8 cellular contexts compared by ENCODE assay signal in genomic region chr3:53254810-53255359, GRCh38. TPM values are rescaled to one million over a fixed set of nuclear protein-coding genes. Genes with fewer than 3 reads are reported as not detected.
A peak's percentile ranks its signal among the peaks of the same experiment; 100 is the strongest.
DNase-seq lines count a peak whose midpoint lies in the region; ATAC-seq and TF ChIP-seq lines count a peak whose summit lies in the region.

No MANE protein-coding gene starts in this region.

- no TSS peak for BruUV-seq in HCT116 (replicated peaks; lab: Mats Ljungman, UMichigan)

- POLR2A ChIA-PET in HCT116 (lab: Charles Lee): interaction anchor here (1.3 to 1.7 kb wide), 4 partner anchors 8 to 93 kb away, joined by 3 to 5 read pairs (median 4); partner anchors contain the start of gene DCP1A
- POLR2A ChIA-PET in activated CD4-positive, alpha-beta memory T cell treated with anti-CD3 and anti-CD28 coated beads, Interleukin-2, amount 10 ng/mL, durations not matched to agents 7 days and 5 days (lab: Charles Lee): interaction anchor here (0.6 to 2.5 kb wide), 7 partner anchors 14 to 145 kb away, joined by 3 to 9 read pairs (median 4); partner anchors contain the start of gene DCP1A

- no peak for TF ChIP-seq CTCF in HCT116 (IDR thresholded peaks at IDR 0.05 in 2 of 3, conservative IDR thresholded peaks at IDR 0.05 in 1 of 3; ENCODE audit: borderline replicate concordance in 1 of 3, insufficient read depth in 1 of 3, low read depth in 2 of 3, low read length in 2 of 3)
- no peak for TF ChIP-seq CTCF in NB4 (IDR thresholded peaks at IDR 0.05; ENCODE audit: low read depth, low read length)
- no peak for TF ChIP-seq CTCF in lower lobe of right lung (IDR thresholded peaks at IDR 0.05)

- peak overlapping the region; percentile 97 for H3K4me2 ChIP-seq in HCT116 (ENCODE audit: low read length)

- peaks cover 10% of the 10 kb centered on the region for H3K36me3 Mint-ChIP-seq in activated CD4-positive, alpha-beta memory T cell treated with anti-CD3 and anti-CD28 coated beads, Interleukin-2, amount 10 ng/mL, durations not matched to agents 7 days and 5 days (ENCODE audit: low read depth)

- peak; percentile 22 for TF ChIP-seq POLR2A in HCT116 (IDR thresholded peaks at IDR 0.05; ENCODE audit: borderline replicate concordance, extremely low read depth, insufficient read depth, insufficient read length)
- peak; percentile 22 for TF ChIP-seq POLR2A in NB4 (IDR thresholded peaks at IDR 0.05; ENCODE audit: extremely low read depth, insufficient read length)

- H3K36me3 ChIP-seq in HCT116 (ENCODE audit: control insufficient read depth in 1 of 2, insufficient read depth in 2 of 2, low read length in 2 of 2) (peaks cover 2 to 24% of the 10 kb centered on the region in 2 experiments; a peak in 1 of 4 replicates), lower lobe of right lung (no peaks in the 10 kb centered on the region)

- ATAC-seq in HCT116 (peak; percentile 60), lower lobe of right lung (peak; percentile 78 to 79)

- H3K4me3 Mint-ChIP-seq in activated CD4-positive, alpha-beta memory T cell treated with anti-CD3 and anti-CD28 coated beads, Interleukin-2, amount 10 ng/mL, durations not matched to agents 7 days and 5 days: peak overlapping the region; percentile 92

- TF ChIP-seq RAD21 in HCT116 (IDR thresholded peaks at IDR 0.05; ENCODE audit: low read depth): no peak

- H3K9ac ChIP-seq in HCT116 (ENCODE audit: low read length): peak overlapping the region; percentile 96

- no peak overlapping the region for H2AFZ ChIP-seq in HCT116 (ENCODE audit: low read depth, low read length, poor library complexity, severe bottlenecking)

- H3K27ac ChIP-seq in HCT116 (ENCODE audit: low read depth, low read length) (peak overlapping the region; percentile 92), lower lobe of right lung (peak overlapping the region; percentile 87)

- H3K79me2 ChIP-seq in HCT116 (ENCODE audit: insufficient read depth, low read length): peaks cover 59% of the 10 kb centered on the region

- H3K9me3 ChIP-seq in HCT116 (ENCODE audit: control insufficient read depth in 1 of 2, insufficient read depth in 1 of 2, low read depth in 1 of 2, low read length in 2 of 2) (no peaks in the 10 kb centered on the region), lower lobe of right lung (no peaks in the 10 kb centered on the region)

- peaks cover 46% of the 10 kb centered on the region for H3K4me1 Mint-ChIP-seq in activated CD4-positive, alpha-beta memory T cell treated with anti-CD3 and anti-CD28 coated beads, Interleukin-2, amount 10 ng/mL, durations not matched to agents 7 days and 5 days

- H4K20me1 ChIP-seq in HCT116 (ENCODE audit: insufficient read depth): peaks cover 19% of the 10 kb centered on the region; the same call in 1 of the 2 replicates

- H3K27ac Mint-ChIP-seq in activated CD4-positive, alpha-beta memory T cell treated with anti-CD3 and anti-CD28 coated beads, Interleukin-2, amount 10 ng/mL, durations not matched to agents 7 days and 5 days: peak overlapping the region; percentile 81

- peaks cover 4% of the 10 kb centered on the region for H3K27me3 Mint-ChIP-seq in activated CD4-positive, alpha-beta memory T cell treated with anti-CD3 and anti-CD28 coated beads, Interleukin-2, amount 10 ng/mL, durations not matched to agents 7 days and 5 days

- no peaks in the 10 kb centered on the region for H3K9me2 ChIP-seq in HCT116 (ENCODE audit: insufficient read depth)

- peak overlapping the region; percentile 73 to 93 for H3K4me3 ChIP-seq in HCT116 (replicated peaks in 1 of 2; ENCODE audit: low read depth in 1 of 2, low read length in 2 of 2)
- H3K4me3 ChIP-seq in NB4 (ENCODE audit: low read depth, low read length): peak overlapping the region; percentile 91
- H3K4me3 ChIP-seq in lower lobe of right lung: peak overlapping the region; percentile 96

- intact Hi-C loops in HCT116 (cut with micrococcal nuclease) (no loop called here), lower lobe of right lung (cut with DNase I) (no loop called here)

- H3K27me3 ChIP-seq in HCT116 (ENCODE audit: insufficient read depth, low read length) (no peaks in the 10 kb centered on the region), lower lobe of right lung (ENCODE audit: low read depth) (no peaks in the 10 kb centered on the region)

- peaks cover 25 to 50% of the 10 kb centered on the region in 2 experiments for H3K4me1 ChIP-seq in HCT116 (ENCODE audit: control insufficient read depth in 1 of 2, insufficient read depth in 2 of 2, low read length in 2 of 2)
- peaks cover 53% of the 10 kb centered on the region for H3K4me1 ChIP-seq in lower lobe of right lung

- RAD21 ChIA-PET in HCT116 (lab: Charles Lee; ENCODE audit: low non-redundant PET in 1 of 2, low total read pairs in 2 of 2, uncharacterized antibody in 2 of 2, unreplicated experiment in 2 of 2): interaction anchor here in 1 of 2 experiments (0.6 kb wide), 1 partner anchor 92 kb away, joined by 3 read pairs; the partner anchor contains the start of gene DCP1A

- DNase-seq in DMS153 treated with DMSO at 0.1 percent for 48 hours (lab: John Stamatoyannopoulos, UW; ENCODE audit: unreplicated experiment) (peak; percentile 1), DMS153 (lab: John Stamatoyannopoulos, UW) (no peak), HCT116 (ENCODE audit: low read depth, low spot score) (no peak), NB4 (ENCODE audit: low read depth) (peak; percentile 78), lower lobe of right lung (peak; percentile 88)
- DNase-seq in activated CD4-positive, alpha-beta memory T cell treated with anti-CD3 and anti-CD28 coated beads, Interleukin-2, amount 10 ng/mL, durations not matched to agents 7 days and 5 days: peak; percentile 70
- peak; percentile 7 for DNase-seq in effector CD8-positive, alpha-beta T cell (lab: John Stamatoyannopoulos, UW)
- DNase-seq in stimulated activated CD8-positive, alpha-beta memory T cell treated with anti-CD3 and anti-CD28 coated beads, Interleukin-12 subunit alpha, Interleukin-12 subunit beta, amount 100 ng/mL, for 24 hours (ENCODE audit: extremely low read depth): peak; percentile 11

- no peaks in the 10 kb centered on the region for H3K9me3 Mint-ChIP-seq in activated CD4-positive, alpha-beta memory T cell treated with anti-CD3 and anti-CD28 coated beads, Interleukin-2, amount 10 ng/mL, durations not matched to agents 7 days and 5 days

- CTCF ChIA-PET in HCT116 (lab: Charles Lee): no interaction called here
- CTCF ChIA-PET in activated CD4-positive, alpha-beta memory T cell treated with anti-CD3 and anti-CD28 coated beads, Interleukin-2, amount 10 ng/mL, durations not matched to agents 7 days and 5 days (lab: Charles Lee): interaction anchor here (0.6 to 1.5 kb wide), 4 partner anchors 21 to 146 kb away, joined by 3 to 6 read pairs (median 3); no protein-coding TSS in a partner anchor

TF ChIP-seq in HCT116, 20 proteins besides CTCF, POLR2A, EP300 and RAD21:
- TF ChIP-seq SP1 (IDR thresholded peaks at IDR 0.05; ENCODE audit: low read depth) (peak; percentile 52; the same call in 1 of the 2 replicates), SIN3A (IDR thresholded peaks at IDR 0.05; ENCODE audit: low read depth) (peak; percentile 68), POLR2AphosphoS5 (IDR thresholded peaks at IDR 0.05; ENCODE audit: low read depth, low read length) (peak; percentile 48), YY1 (IDR thresholded peaks at IDR 0.05; ENCODE audit: extremely low read depth, insufficient replicate concordance, low read depth, low read length) (no peak), FOSL1 (IDR thresholded peaks at IDR 0.05; ENCODE audit: low read depth) (peak; percentile 48; the same call in 1 of the 2 replicates), JUND (IDR thresholded peaks at IDR 0.05) (no peak)
- TF ChIP-seq, protein P1, sequence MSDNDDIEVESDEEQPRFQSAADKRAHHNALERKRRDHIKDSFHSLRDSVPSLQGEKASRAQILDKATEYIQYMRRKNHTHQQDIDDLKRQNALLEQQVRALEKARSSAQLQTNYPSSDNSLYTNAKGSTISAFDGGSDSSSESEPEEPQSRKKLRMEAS (IDR thresholded peaks at IDR 0.05): peak; percentile 80

RNA-seq across cellular contexts. Expression of gene TKT, which starts 0.9 kb away (rescaled TPM):
- total RNA-seq in HCT116 (2021; ENCODE audit: unreplicated experiment) (634 TPM), lower lobe of right lung (437 TPM)
- polyA plus RNA-seq in HCT116 (2012): 697 and 731 TPM in 2 replicates
- total RNA-seq in activated CD4-positive, alpha-beta memory T cell treated with anti-CD3 and anti-CD28 coated beads, Interleukin-2, amount 10 ng/mL, durations not matched to agents 7 days and 5 days: 100 to 1,000 TPM; 238 to 240 TPM

Comparison
In these comparisons a context has a peak if more than half of its experiments do, and no peak if none do; other contexts are left out.
1. DNase-seq: peak in DMS153 treated with DMSO at 0.1 percent for 48 hours (single experiment), NB4 (single experiment), activated CD4-positive, alpha-beta memory T cell treated with anti-CD3 and anti-CD28 coated beads, Interleukin-2, amount 10 ng/mL, durations not matched to agents 7 days and 5 days (single experiment), effector CD8-positive, alpha-beta T cell (single experiment), lower lobe of right lung (single experiment) and stimulated activated CD8-positive, alpha-beta memory T cell treated with anti-CD3 and anti-CD28 coated beads, Interleukin-12 subunit alpha, Interleukin-12 subunit beta, amount 100 ng/mL, for 24 hours (single experiment); none in DMS153 (single experiment) and HCT116 (single experiment).
2. Peak in every context shown above with its lines, with median percentiles within 50 percentile points of each other: H3K4me3 ChIP-seq.